8 cellular contexts compared by ENCODE assay signal in genomic region chr9:33721674-33722358, GRCh38.
DNase-seq lines count a peak whose midpoint lies in the region; ATAC-seq, FAIRE-seq and TF ChIP-seq lines count a peak whose summit lies in the region.

No MANE protein-coding gene starts in this region.

- peaks cover 1% of the 10 kb centered on the region for H3K4me1 Mint-ChIP-seq in activated CD8-positive, alpha-beta memory T cell treated with anti-CD3 and anti-CD28 coated beads, Interleukin-2, amount 10 ng/mL, durations not matched to agents 7 days and 5 days

- H3K27me3 ChIP-seq in NT2/D1 (ENCODE audit: insufficient read depth, insufficient read length), result peaks cover 2% of the 10 kb centered on the region
- peaks cover 0 to 4% of the 10 kb centered on the region in 2 experiments for H3K27me3 ChIP-seq in endothelial cell of umbilical vein (ENCODE audit: control insufficient read depth in 2 of 2, insufficient read depth in 2 of 2, low read length in 2 of 2)

- H3K9me1 ChIP-seq in endothelial cell of umbilical vein (replicated peaks; ENCODE audit: control insufficient read depth, extremely low read depth, insufficient read depth, low read length), result no peaks in the 10 kb centered on the region

- no peaks in the 10 kb centered on the region for H4K20me1 ChIP-seq in endothelial cell of umbilical vein (replicated peaks; ENCODE audit: control insufficient read depth, extremely low read depth, insufficient read depth, low read length)

- no peaks in the 10 kb centered on the region for H3K9me3 Mint-ChIP-seq in activated CD8-positive, alpha-beta memory T cell treated with anti-CD3 and anti-CD28 coated beads, Interleukin-2, amount 10 ng/mL, durations not matched to agents 7 days and 5 days (ENCODE audit: low read depth)

- TF ChIP-seq CTCF in endothelial cell of umbilical vein (IDR thresholded peaks at IDR 0.05; ENCODE audit: extremely low read depth in 1 of 2, insufficient read depth in 1 of 2, low read depth in 1 of 2, low read length in 2 of 2), result peak; percentile 100

- no peaks in the 10 kb centered on the region for H3K79me2 ChIP-seq in endothelial cell of umbilical vein (ENCODE audit: control insufficient read depth, insufficient read depth, low read length)

- no peak overlapping the region for H3K27ac ChIP-seq in endothelial cell of umbilical vein (ENCODE audit: insufficient read depth, low read depth, low read length)

- POLR2A ChIA-PET in endothelial cell of umbilical vein (lab: Charles Lee), result no interaction called here

- H3K4me3 Mint-ChIP-seq in activated CD8-positive, alpha-beta memory T cell treated with anti-CD3 and anti-CD28 coated beads, Interleukin-2, amount 10 ng/mL, durations not matched to agents 7 days and 5 days, result no peak overlapping the region

- intact Hi-C loops in endothelial cell of umbilical vein (cut with micrococcal nuclease), result loop anchor here (1.0 to 10.0 kb wide), 4 partner anchors 98 to 435 kb away; partner anchors contain the start of genes AQP7 and NOL6

- H3K36me3 ChIP-seq in NT2/D1 (ENCODE audit: insufficient read depth, insufficient read length, low read length) (no peaks in the 10 kb centered on the region), endothelial cell of umbilical vein (ENCODE audit: control insufficient read depth in 2 of 2, extremely low read depth in 1 of 2, insufficient read depth in 2 of 2, low read length in 2 of 2) (no peaks in the 10 kb centered on the region)

- DNase-seq in AG20443 (ENCODE audit: low spot score) (peak; percentile 87), GM19239 (ENCODE audit: insufficient read length, low spot score) (peak; percentile 42), HT1080 (ENCODE audit: low read depth) (peak; percentile 71), NT2/D1 (ENCODE audit: low read depth, low spot score) (peak; percentile 86), endothelial cell of umbilical vein (ENCODE audit: low read depth, low spot score) (peak; percentile 84), myocyte (ENCODE audit: low read depth) (peak; percentile 77)
- DNase-seq in activated CD8-positive, alpha-beta memory T cell treated with anti-CD3 and anti-CD28 coated beads, Interleukin-2, amount 10 ng/mL, durations not matched to agents 7 days and 5 days, result peak; percentile 86
- peak; percentile 63 to 72 for DNase-seq in stimulated activated CD8-positive, alpha-beta memory T cell treated with anti-CD3 and anti-CD28 coated beads, Interleukin-4, amount 100 ng/mL, for 4 hours (ENCODE audit: low read depth in 2 of 2, low spot score in 1 of 2)

- H3K27me3 Mint-ChIP-seq in activated CD8-positive, alpha-beta memory T cell treated with anti-CD3 and anti-CD28 coated beads, Interleukin-2, amount 10 ng/mL, durations not matched to agents 7 days and 5 days, result peaks cover 33% of the 10 kb centered on the region

- no TSS peak for BruUV-seq in endothelial cell of umbilical vein (replicated peaks; lab: Mats Ljungman, UMichigan)

- H3K4me3 ChIP-seq in NT2/D1 (ENCODE audit: insufficient read length, low read depth) (no peak overlapping the region), endothelial cell of umbilical vein (replicated peaks in 1 of 3; ENCODE audit: insufficient read depth in 1 of 3, low read depth in 1 of 3, low read length in 3 of 3) (no peak overlapping the region)

- H3K4me1 ChIP-seq in NT2/D1 (ENCODE audit: insufficient read depth, insufficient read length) (no peaks in the 10 kb centered on the region), endothelial cell of umbilical vein (ENCODE audit: control insufficient read depth, extremely low read depth, insufficient read depth, low read length) (peaks cover 13% of the 10 kb centered on the region)

- FAIRE-seq in GM19239 (lab: Jason Lieb, UNC), result peak; percentile 92
- peak; percentile 92 for FAIRE-seq in endothelial cell of umbilical vein (lab: Jason Lieb, UNC)

- no peak overlapping the region for H3K9ac ChIP-seq in NT2/D1 (ENCODE audit: insufficient read length, low read depth)
- H3K9ac ChIP-seq in endothelial cell of umbilical vein (replicated peaks; ENCODE audit: extremely low read depth, insufficient read depth, low read length), result no peak overlapping the region

- no peak overlapping the region for H3K4me2 ChIP-seq in endothelial cell of umbilical vein (ENCODE audit: insufficient read depth, low read length)

- CTCF ChIA-PET in activated CD8-positive, alpha-beta memory T cell treated with anti-CD3 and anti-CD28 coated beads, Interleukin-2, amount 10 ng/mL, durations not matched to agents 7 days and 5 days (lab: Charles Lee), result interaction anchor here (0.9 to 8.4 kb wide), 17 partner anchors 10 to 349 kb away, joined by 3 to 221 read pairs (median 5); partner anchors contain the start of gene ANKRD18B
- CTCF ChIA-PET in endothelial cell of umbilical vein (lab: Charles Lee), result interaction anchor here (0.9 to 11.5 kb wide), 8 partner anchors 13 to 111 kb away, joined by 3 to 561 read pairs (median 4); no protein-coding TSS in a partner anchor

- dilution Hi-C loops in endothelial cell of umbilical vein (cut with MboI; ENCODE audit: extremely low pct_ligation_motif_present, low sequenced_read_pairs), result no loop called here

- H3K36me3 Mint-ChIP-seq in activated CD8-positive, alpha-beta memory T cell treated with anti-CD3 and anti-CD28 coated beads, Interleukin-2, amount 10 ng/mL, durations not matched to agents 7 days and 5 days, result no peaks in the 10 kb centered on the region

- H3K9me3 ChIP-seq in NT2/D1 (ENCODE audit: insufficient read depth, low read length) (peaks cover 7% of the 10 kb centered on the region; the same call in 1 of the 2 replicates), endothelial cell of umbilical vein (replicated peaks; ENCODE audit: control insufficient read depth, insufficient read depth, low read length) (no peaks in the 10 kb centered on the region)

- no peak overlapping the region for H3K27ac Mint-ChIP-seq in activated CD8-positive, alpha-beta memory T cell treated with anti-CD3 and anti-CD28 coated beads, Interleukin-2, amount 10 ng/mL, durations not matched to agents 7 days and 5 days

- H2AFZ ChIP-seq in endothelial cell of umbilical vein (ENCODE audit: low read depth, low read length), result peak overlapping the region; percentile 61

- no peak for TF ChIP-seq POLR2A in endothelial cell of umbilical vein (IDR thresholded peaks at IDR 0.05; ENCODE audit: low read depth, low read length)

- ATAC-seq in activated CD8-positive, alpha-beta memory T cell treated with anti-CD3 and anti-CD28 coated beads, Interleukin-2, amount 10 ng/mL, durations not matched to agents 7 days and 5 days, result peak; percentile 77

TF ChIP-seq in endothelial cell of umbilical vein, 7 proteins besides CTCF, POLR2A, EP300 and RAD21:
- no peak for TF ChIP-seq POLR2AphosphoS5 (IDR thresholded peaks at IDR 0.05; ENCODE audit: insufficient read depth, low read depth, low read length)
- no peak for TF ChIP-seq GATA2 (IDR thresholded peaks at IDR 0.05; ENCODE audit: insufficient read depth, insufficient read length, low read depth, low read length)
- TF ChIP-seq, protein P1, sequence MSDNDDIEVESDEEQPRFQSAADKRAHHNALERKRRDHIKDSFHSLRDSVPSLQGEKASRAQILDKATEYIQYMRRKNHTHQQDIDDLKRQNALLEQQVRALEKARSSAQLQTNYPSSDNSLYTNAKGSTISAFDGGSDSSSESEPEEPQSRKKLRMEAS (IDR thresholded peaks at IDR 0.05; ENCODE audit: insufficient read depth, insufficient read length), result no peak
